7 cellular contexts compared by ENCODE assay signal in genomic region chr6:57089687-57090457, GRCh38. TPM values are rescaled to one million over a fixed set of nuclear protein-coding genes. Genes with fewer than 3 reads are reported as not detected.
DNase-seq lines count a peak whose midpoint lies in the region; ATAC-seq and TF ChIP-seq lines count a peak whose summit lies in the region.

TSS of gene ZNF451 (plus strand) at chr6:57090188. CDS start at chr6:57090254, 66 bp downstream.

- ATAC-seq in GM18508 (IDR thresholded peaks at IDR 0.05; ENCODE audit: insufficient read depth, unreplicated experiment) (peak; percentile 81), HG03025 (IDR thresholded peaks at IDR 0.05; ENCODE audit: low FRiP score, unreplicated experiment) (peak; percentile 90)

- WGBS in hepatocyte (ENCODE audit: low lambda C conversion rate, missing lambda C conversion rate) = under 1% methylated on average over 45 of the region's 58 CpGs

- H4K20me1 ChIP-seq in hepatocyte (ENCODE audit: insufficient read depth, poor library complexity, severe bottlenecking) = peaks cover 34% of the 10 kb centered on the region

- peak within 1 kb of the TSS; percentile 91 for H3K27ac ChIP-seq in hepatocyte

- H3K9me2 ChIP-seq in hepatocyte (replicated peaks; ENCODE audit: insufficient read depth) = no peaks in the 10 kb centered on the region

- no peaks in the 10 kb centered on the region for H3K9me3 ChIP-seq in hepatocyte (ENCODE audit: low read depth)

- peaks cover 36% of the 10 kb centered on the region for H3K79me2 ChIP-seq in hepatocyte

- H3K4me3 ChIP-seq in astrocyte of the spinal cord (ENCODE audit: low read depth, low read length) = peak within 1 kb of the TSS; percentile 56
- H3K4me3 ChIP-seq in hepatocyte = peak within 1 kb of the TSS; percentile 46

- peak within 1 kb of the TSS; percentile 68 for H3K4me2 ChIP-seq in hepatocyte

- peak within 1 kb of the TSS; percentile 56 for H2AFZ ChIP-seq in hepatocyte

- in situ Hi-C loops in astrocyte of the spinal cord (cut with HindIII; ENCODE audit: low sequenced_read_pairs) = no loop called here

- peak; percentile 96 to 98 for DNase-seq in NCI-H2081 (lab: John Stamatoyannopoulos, UW)
- DNase-seq in T1000 (lab: John Stamatoyannopoulos, UW) = peak; percentile 92
- peak; percentile 97 for DNase-seq in astrocyte of the spinal cord (ENCODE audit: low read depth, low spot score)
- DNase-seq in hepatocyte (ENCODE audit: low spot score) = peak; percentile 97
- peak; percentile 98 for DNase-seq in retina

- TF ChIP-seq CTCF in astrocyte of the spinal cord (IDR thresholded peaks at IDR 0.05; ENCODE audit: low read depth, low read length) = no peak
- TF ChIP-seq CTCF in hepatocyte (IDR thresholded peaks at IDR 0.05; ENCODE audit: poor library complexity) = no peak

- peaks cover 17% of the 10 kb centered on the region for H3K4me1 ChIP-seq in hepatocyte (ENCODE audit: insufficient read depth)

- H3K27me3 ChIP-seq in hepatocyte = no peaks in the 10 kb centered on the region

- H3K36me3 ChIP-seq in hepatocyte (replicated peaks; ENCODE audit: insufficient read depth, low read depth) = peaks cover 3% of the 10 kb centered on the region

RNA-seq across cellular contexts. Expression of gene ZNF451, which starts in this region (rescaled TPM):
- total RNA-seq in hepatocyte = 53.1 and 63.4 TPM in 2 replicates
- 12.1 and 15.8 TPM in 2 replicates for polyA plus RNA-seq in hepatocyte

Comparison
In these comparisons a context has a peak if more than half of its experiments do, and no peak if none do; other contexts are left out.
1. Peak in every context shown above with its lines: DNase-seq, ATAC-seq, H3K4me3 ChIP-seq and H3K27ac ChIP-seq.